1 cellular context compared by ENCODE assay signal in the genomic region with DNA sequence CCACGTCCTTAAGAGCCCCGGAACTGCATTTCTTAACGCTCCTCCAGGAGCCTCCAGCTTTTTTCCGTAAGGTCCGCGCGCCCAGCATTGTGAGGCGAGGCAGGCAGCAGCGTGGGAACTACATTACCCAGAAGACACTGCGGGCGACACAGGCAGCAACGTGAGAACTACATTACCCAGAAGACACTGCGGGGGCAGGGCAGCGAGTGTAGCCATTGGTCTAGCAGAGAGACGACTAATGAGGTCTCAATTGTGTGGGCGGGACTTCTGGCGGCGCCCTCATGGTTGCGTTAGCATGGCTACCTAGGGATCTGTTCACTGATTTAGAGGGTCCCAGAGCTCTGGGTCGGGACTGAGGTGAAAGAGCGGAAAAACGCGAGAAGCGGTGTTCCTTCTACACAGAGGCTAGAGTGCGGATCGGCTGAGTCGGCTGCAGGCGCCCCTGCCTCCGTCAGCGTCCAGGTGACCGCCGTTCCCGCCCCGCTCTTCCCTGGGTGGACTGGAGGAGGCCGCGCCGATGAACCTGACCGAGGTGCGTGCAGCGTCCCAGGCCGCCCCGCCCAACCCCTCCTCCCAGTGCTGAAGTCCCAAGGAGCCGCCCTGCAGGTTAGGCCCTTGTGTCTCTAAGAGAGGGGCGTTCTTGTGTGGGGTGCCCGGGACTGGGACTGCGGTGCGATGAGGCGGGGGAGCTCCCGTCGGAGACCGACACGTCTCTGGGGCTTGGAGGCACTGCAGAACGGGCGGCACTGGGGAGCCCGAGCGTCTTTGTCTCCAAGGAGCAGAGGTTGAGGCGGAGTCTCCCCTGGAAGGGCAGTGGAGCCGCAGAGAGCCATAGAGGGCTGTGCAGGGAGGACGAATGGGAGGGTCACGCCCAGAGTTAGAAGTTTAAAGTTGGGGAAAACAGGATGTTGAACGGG.
TF ChIP-seq lines count a peak whose summit lies in the region.

A gene (plus strand): TSS at position 264 of the 917 bp plus-strand sequence. CDS start 254 bp downstream, at position 518.

TF ChIP-seq in K562, 482 proteins besides CTCF, POLR2A, EP300 and RAD21 (continued from another document):
- TF ChIP-seq CTBP1 (IDR thresholded peaks at IDR 0.05; ENCODE audit: borderline replicate concordance) = peak; percentile 34; the same call in 1 of the 2 replicates
- peak; percentile 76 for TF ChIP-seq GABPB1 (CRISPR knock-in tag; IDR thresholded peaks at IDR 0.05)
- peak; percentile 96 for TF ChIP-seq ZNF143 (CRISPR knock-in tag; IDR thresholded peaks at IDR 0.05)
- TF ChIP-seq KDM5B (IDR thresholded peaks at IDR 0.05; ENCODE audit: insufficient replicate concordance, low read depth, low read length) = peak; percentile 43
- TF ChIP-seq ATF1 (CRISPR knock-in tag; IDR thresholded peaks at IDR 0.05) = no peak
- peak; percentile 94 for TF ChIP-seq ATF1 (tag; IDR thresholded peaks at IDR 0.05)
- TF ChIP-seq HNRNPLL (IDR thresholded peaks at IDR 0.05; ENCODE audit: low read depth, low read length, poor library complexity, severe bottlenecking) = no peak
- TF ChIP-seq, protein P1, sequence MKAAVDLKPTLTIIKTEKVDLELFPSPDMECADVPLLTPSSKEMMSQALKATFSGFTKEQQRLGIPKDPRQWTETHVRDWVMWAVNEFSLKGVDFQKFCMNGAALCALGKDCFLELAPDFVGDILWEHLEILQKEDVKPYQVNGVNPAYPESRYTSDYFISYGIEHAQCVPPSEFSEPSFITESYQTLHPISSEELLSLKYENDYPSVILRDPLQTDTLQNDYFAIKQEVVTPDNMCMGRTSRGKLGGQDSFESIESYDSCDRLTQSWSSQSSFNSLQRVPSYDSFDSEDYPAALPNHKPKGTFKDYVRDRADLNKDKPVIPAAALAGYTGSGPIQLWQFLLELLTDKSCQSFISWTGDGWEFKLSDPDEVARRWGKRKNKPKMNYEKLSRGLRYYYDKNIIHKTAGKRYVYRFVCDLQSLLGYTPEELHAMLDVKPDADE (conservative IDR thresholded peaks at IDR 0.05; ENCODE audit: control insufficient read depth, low read depth, low read length) = peak; percentile 97
- TF ChIP-seq HCFC1 (IDR thresholded peaks at IDR 0.05; ENCODE audit: low read depth, low read length) = peak; percentile 99
- no peak for TF ChIP-seq PYGO2 (tag; IDR thresholded peaks at IDR 0.05)
- TF ChIP-seq NR2C1 (IDR thresholded peaks at IDR 0.05) = peak; percentile 49
- peak; percentile 78 for TF ChIP-seq NR2C1 (tag; IDR thresholded peaks at IDR 0.05)
- peak in 2 of 3 experiments; percentile 27 to 81 for TF ChIP-seq YY1 (IDR thresholded peaks at IDR 0.05; ENCODE audit: borderline replicate concordance in 1 of 3, control insufficient read depth in 1 of 3, extremely low read depth in 1 of 3, insufficient read depth in 3 of 3, insufficient read length in 1 of 3, insufficient replicate concordance in 2 of 3, low read depth in 1 of 3, low read length in 2 of 3)
- TF ChIP-seq EHMT2 (IDR thresholded peaks at IDR 0.05) = no peak
- no peak for TF ChIP-seq GABPB2 (CRISPR knock-in tag; conservative IDR thresholded peaks at IDR 0.05)
- TF ChIP-seq U2AF2 (optimal IDR thresholded peaks at IDR 0.05; ENCODE audit: low read depth, low read length) = no peak
- TF ChIP-seq HNRNPL (IDR thresholded peaks at IDR 0.05; ENCODE audit: low read depth, low read length) = no peak
- TF ChIP-seq ELF4 (CRISPR knock-in tag; IDR thresholded peaks at IDR 0.05) = no peak
- no peak for TF ChIP-seq KHSRP (IDR thresholded peaks at IDR 0.05)
- TF ChIP-seq, protein P2, sequence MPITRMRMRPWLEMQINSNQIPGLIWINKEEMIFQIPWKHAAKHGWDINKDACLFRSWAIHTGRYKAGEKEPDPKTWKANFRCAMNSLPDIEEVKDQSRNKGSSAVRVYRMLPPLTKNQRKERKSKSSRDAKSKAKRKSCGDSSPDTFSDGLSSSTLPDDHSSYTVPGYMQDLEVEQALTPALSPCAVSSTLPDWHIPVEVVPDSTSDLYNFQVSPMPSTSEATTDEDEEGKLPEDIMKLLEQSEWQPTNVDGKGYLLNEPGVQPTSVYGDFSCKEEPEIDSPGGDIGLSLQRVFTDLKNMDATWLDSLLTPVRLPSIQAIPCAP (CRISPR knock-in tag; IDR thresholded peaks at IDR 0.05; ENCODE audit: borderline replicate concordance) = no peak
- TF ChIP-seq, protein P3, sequence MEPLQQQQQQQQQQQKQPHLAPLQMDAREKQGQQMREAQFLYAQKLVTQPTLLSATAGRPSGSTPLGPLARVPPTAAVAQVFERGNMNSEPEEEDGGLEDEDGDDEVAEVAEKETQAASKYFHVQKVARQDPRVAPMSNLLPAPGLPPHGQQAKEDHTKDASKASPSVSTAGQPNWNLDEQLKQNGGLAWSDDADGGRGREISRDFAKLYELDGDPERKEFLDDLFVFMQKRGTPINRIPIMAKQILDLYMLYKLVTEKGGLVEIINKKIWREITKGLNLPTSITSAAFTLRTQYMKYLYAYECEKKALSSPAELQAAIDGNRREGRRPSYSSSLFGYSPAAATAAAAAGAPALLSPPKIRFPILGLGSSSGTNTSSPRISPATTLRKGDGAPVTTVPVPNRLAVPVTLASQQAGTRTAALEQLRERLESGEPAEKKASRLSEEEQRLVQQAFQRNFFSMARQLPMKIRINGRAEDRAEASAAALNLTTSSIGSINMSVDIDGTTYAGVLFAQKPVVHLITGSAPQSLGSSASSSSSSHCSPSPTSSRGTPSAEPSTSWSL (CRISPR knock-in tag; IDR thresholded peaks at IDR 0.05; ENCODE audit: borderline replicate concordance) = no peak
- TF ChIP-seq, protein P4, sequence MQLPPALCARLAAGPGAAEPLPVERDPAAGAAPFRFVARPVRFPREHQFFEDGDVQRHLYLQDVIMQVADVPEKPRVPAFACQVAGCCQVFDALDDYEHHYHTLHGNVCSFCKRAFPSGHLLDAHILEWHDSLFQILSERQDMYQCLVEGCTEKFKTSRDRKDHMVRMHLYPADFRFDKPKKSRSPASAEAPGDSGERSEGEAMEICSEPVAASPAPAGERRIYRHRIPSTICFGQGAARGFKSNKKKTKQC (CRISPR knock-in tag; IDR thresholded peaks at IDR 0.05) = no peak
- TF ChIP-seq, protein P5, sequence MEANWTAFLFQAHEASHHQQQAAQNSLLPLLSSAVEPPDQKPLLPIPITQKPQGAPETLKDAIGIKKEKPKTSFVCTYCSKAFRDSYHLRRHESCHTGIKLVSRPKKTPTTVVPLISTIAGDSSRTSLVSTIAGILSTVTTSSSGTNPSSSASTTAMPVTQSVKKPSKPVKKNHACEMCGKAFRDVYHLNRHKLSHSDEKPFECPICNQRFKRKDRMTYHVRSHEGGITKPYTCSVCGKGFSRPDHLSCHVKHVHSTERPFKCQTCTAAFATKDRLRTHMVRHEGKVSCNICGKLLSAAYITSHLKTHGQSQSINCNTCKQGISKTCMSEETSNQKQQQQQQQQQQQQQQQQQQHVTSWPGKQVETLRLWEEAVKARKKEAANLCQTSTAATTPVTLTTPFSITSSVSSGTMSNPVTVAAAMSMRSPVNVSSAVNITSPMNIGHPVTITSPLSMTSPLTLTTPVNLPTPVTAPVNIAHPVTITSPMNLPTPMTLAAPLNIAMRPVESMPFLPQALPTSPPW (CRISPR knock-in tag; IDR thresholded peaks at IDR 0.05) = no peak
- TF ChIP-seq PHF20 (IDR thresholded peaks at IDR 0.05; ENCODE audit: partially characterized antibody) = no peak
- no peak for TF ChIP-seq IFI16 (CRISPR knock-in tag; IDR thresholded peaks at IDR 0.05)
- TF ChIP-seq SMAD1 (IDR thresholded peaks at IDR 0.05; ENCODE audit: low read depth, low read length, partially characterized antibody) = no peak
- no peak for TF ChIP-seq GATAD2B (IDR thresholded peaks at IDR 0.05; ENCODE audit: borderline replicate concordance)
- TF ChIP-seq ZNF695 (CRISPR knock-in tag; IDR thresholded peaks at IDR 0.05) = no peak
- TF ChIP-seq GTF2A2 (tag; IDR thresholded peaks at IDR 0.05) = no peak
- no peak for TF ChIP-seq ZNF785 (CRISPR knock-in tag; IDR thresholded peaks at IDR 0.05)
- TF ChIP-seq, protein P6, sequence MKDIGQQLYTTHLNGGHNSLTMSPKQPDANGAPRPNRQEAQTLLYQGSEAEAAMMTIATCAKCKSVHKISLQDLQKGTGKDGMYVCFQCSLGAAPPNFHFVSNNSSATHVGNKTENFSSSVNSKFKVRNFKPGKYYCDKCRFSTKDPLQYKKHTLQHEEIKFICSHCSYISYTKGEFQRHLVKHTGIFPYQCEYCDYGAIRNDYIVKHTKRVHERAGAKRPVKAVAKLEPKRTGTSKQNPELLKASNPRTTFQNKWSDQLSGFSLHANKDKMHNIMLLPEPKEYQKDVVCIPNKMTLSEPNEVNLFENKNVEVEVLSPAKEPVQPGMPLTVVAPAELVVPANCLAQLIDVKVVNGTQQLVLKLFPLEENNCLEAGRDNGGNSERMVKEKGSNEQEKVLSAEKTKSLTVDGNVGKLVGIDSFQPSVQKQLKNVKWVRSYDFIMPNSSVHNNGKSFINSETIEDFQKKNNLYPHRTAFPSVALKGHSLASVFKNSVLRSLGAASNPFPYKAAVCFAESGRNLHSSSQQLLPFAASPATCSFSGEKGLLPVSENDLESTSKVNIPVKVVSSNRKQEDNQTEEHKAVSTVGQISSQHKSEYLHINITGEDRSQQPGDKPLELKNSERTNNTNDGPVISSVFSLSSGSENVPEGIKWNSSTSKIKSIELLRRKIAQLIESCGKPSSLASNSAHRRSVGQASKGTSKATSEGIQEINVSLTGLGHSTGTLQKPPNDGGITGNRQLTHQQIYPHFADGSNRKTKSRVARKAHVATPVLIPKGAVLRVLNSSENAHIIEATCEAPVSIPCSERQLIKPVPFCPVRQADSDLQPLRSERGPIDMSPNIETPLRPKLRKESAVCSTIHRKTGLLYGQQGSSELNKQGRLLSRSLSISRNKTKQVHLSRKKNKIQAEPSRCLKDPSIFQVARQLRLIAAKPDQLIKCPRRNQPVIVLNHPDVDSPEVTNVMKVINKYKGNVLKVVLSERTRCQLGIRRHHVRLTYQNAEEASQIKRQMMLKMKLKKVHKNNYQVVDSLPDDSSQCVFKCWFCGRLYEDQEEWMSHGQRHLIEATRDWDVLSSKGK (CRISPR knock-in tag; IDR thresholded peaks at IDR 0.05) = no peak
- TF ChIP-seq MTA3 (IDR thresholded peaks at IDR 0.05; ENCODE audit: borderline replicate concordance) = no peak
- TF ChIP-seq RB1 (IDR thresholded peaks at IDR 0.05; ENCODE audit: low read depth) = peak; percentile 59; the same call in 1 of the 2 replicates
- TF ChIP-seq ZNF24 (IDR thresholded peaks at IDR 0.05) = no peak
- TF ChIP-seq BACH1 (tag; IDR thresholded peaks at IDR 0.05) = no peak; the same call in 1 of the 2 replicates
- TF ChIP-seq, protein P7, sequence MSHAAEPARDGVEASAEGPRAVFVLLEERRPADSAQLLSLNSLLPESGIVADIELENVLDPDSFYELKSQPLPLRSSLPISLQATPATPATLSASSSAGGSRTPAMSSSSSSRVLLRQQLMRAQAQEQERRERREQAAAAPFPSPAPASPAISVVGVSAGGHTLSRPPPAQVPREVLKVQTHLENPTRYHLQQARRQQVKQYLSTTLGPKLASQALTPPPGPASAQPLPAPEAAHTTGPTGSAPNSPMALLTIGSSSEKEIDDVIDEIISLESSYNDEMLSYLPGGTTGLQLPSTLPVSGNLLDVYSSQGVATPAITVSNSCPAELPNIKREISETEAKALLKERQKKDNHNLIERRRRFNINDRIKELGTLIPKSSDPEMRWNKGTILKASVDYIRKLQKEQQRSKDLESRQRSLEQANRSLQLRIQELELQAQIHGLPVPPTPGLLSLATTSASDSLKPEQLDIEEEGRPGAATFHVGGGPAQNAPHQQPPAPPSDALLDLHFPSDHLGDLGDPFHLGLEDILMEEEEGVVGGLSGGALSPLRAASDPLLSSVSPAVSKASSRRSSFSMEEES (CRISPR knock-in tag; IDR thresholded peaks at IDR 0.05) = no peak
- TF ChIP-seq HOXB6 (CRISPR knock-in tag; IDR thresholded peaks at IDR 0.05; ENCODE audit: borderline replicate concordance) = no peak
- TF ChIP-seq CBX5 (IDR thresholded peaks at IDR 0.05; ENCODE audit: borderline replicate concordance, low read depth) = no peak
- TF ChIP-seq TEAD2 (tag; IDR thresholded peaks at IDR 0.05) = no peak
- peak; percentile 86 for TF ChIP-seq L3MBTL2 (IDR thresholded peaks at IDR 0.05)
- peak; percentile 61; the same call in 1 of the 2 replicates for TF ChIP-seq JUN (IDR thresholded peaks at IDR 0.05; ENCODE audit: borderline replicate concordance, low read depth, low read length)
- no peak for TF ChIP-seq JUN (CRISPR knock-in tag; IDR thresholded peaks at IDR 0.05; ENCODE audit: borderline replicate concordance)
- no peak for TF ChIP-seq HDAC6 (IDR thresholded peaks at IDR 0.05; ENCODE audit: low read depth, low read length)
- TF ChIP-seq, protein P8, sequence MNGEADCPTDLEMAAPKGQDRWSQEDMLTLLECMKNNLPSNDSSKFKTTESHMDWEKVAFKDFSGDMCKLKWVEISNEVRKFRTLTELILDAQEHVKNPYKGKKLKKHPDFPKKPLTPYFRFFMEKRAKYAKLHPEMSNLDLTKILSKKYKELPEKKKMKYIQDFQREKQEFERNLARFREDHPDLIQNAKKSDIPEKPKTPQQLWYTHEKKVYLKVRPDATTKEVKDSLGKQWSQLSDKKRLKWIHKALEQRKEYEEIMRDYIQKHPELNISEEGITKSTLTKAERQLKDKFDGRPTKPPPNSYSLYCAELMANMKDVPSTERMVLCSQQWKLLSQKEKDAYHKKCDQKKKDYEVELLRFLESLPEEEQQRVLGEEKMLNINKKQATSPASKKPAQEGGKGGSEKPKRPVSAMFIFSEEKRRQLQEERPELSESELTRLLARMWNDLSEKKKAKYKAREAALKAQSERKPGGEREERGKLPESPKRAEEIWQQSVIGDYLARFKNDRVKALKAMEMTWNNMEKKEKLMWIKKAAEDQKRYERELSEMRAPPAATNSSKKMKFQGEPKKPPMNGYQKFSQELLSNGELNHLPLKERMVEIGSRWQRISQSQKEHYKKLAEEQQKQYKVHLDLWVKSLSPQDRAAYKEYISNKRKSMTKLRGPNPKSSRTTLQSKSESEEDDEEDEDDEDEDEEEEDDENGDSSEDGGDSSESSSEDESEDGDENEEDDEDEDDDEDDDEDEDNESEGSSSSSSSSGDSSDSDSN (IDR thresholded peaks at IDR 0.05; ENCODE audit: borderline replicate concordance in 1 of 2, low read depth in 2 of 2, low read length in 2 of 2) = 0 out of 4 replicates have a peak, but pooled peaks of 1 of the 2 experiments have one; percentile 18
- TF ChIP-seq KDM4B (IDR thresholded peaks at IDR 0.05; ENCODE audit: borderline replicate concordance in 2 of 2, low read depth in 1 of 2) = no peak; a peak in 1 of 4 replicates
- TF ChIP-seq ZNF324 (CRISPR knock-in tag; IDR thresholded peaks at IDR 0.05) = no peak
- TF ChIP-seq ZNF197 (CRISPR knock-in tag; IDR thresholded peaks at IDR 0.05; ENCODE audit: low read depth) = peak; percentile 86
- TF ChIP-seq RFX7 (CRISPR knock-in tag; IDR thresholded peaks at IDR 0.05) = no peak
- no peak for TF ChIP-seq KLF1 (tag; IDR thresholded peaks at IDR 0.05)
- no peak for TF ChIP-seq ZNF134 (CRISPR knock-in tag; conservative IDR thresholded peaks at IDR 0.05)
- TF ChIP-seq NR2C2 (CRISPR knock-in tag; IDR thresholded peaks at IDR 0.05) = no peak
- peak; percentile 89 for TF ChIP-seq NR2C2 (tag; IDR thresholded peaks at IDR 0.05)
- no peak for TF ChIP-seq BMI1 (IDR thresholded peaks at IDR 0.05; ENCODE audit: low read length)
- TF ChIP-seq ZNF75A (CRISPR knock-in tag; IDR thresholded peaks at IDR 0.05) = no peak
- TF ChIP-seq, protein P9, sequence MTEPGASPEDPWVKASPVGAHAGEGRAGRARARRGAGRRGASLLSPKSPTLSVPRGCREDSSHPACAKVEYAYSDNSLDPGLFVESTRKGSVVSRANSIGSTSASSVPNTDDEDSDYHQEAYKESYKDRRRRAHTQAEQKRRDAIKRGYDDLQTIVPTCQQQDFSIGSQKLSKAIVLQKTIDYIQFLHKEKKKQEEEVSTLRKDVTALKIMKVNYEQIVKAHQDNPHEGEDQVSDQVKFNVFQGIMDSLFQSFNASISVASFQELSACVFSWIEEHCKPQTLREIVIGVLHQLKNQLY (CRISPR knock-in tag; conservative IDR thresholded peaks at IDR 0.05) = no peak
- no peak for TF ChIP-seq NR2F6 (CRISPR knock-in tag; IDR thresholded peaks at IDR 0.05)
TF ChIP-seq in K562: peak in this region for 85.
